ENCODE assay signal across 28 cellular contexts in genomic region chr1:57401671-57402070, GRCh38. TPM values are rescaled to one million over a fixed set of nuclear protein-coding genes. Genes with fewer than 3 reads are reported as not detected.
"Had no signal": no experiment of that assay in that cellular context is flagged by ENCODE, and none has a peak within 500 bp of the region (broad histone marks: within the 10 kb centered on the region; RNA-seq: fewer than 3 reads in every experiment).

No MANE protein-coding gene starts in this region.

- H3K36me3 ChIP-seq: colonic mucosa, prostate gland, sigmoid colon, tibial artery had no signal

- H3K27ac ChIP-seq: colonic mucosa, epithelial cell of prostate, prostate gland, sigmoid colon, testis, tibial artery had no signal

- H3K4me1 ChIP-seq: colonic mucosa, prostate gland, sigmoid colon, testis, tibial artery had no signal

- H3K9me3 Mint-ChIP-seq: dendritic cell treated with granulocyte-macrophage colony-stimulating factor and Interleukin-4, amounts not matched to agents 40 ng/mL and 50 ng/mL, for 4 days; endodermal cell; nephron; stimulated activated memory B cell treated with anti-CD40 and anti-IgM and Interleukin-4, amounts not matched to agents 10 μg/mL and 1 μg/mL and 100 μg/mL, for 72 hours; type B pancreatic cell had no signal

- ATAC-seq: esophagus mucosa; left lobe of liver; naive thymus-derived CD4-positive, alpha-beta T cell; right cardiac atrium; stimulated activated memory B cell treated with anti-CD40 and anti-IgM and Interleukin-4, amounts not matched to agents 10 μg/mL and 1 μg/mL and 100 μg/mL, for 72 hours; stimulated activated naive CD8-positive, alpha-beta T cell treated with anti-CD3 and anti-CD28 coated beads, Interleukin-15, Interleukin-2, amounts not matched to agents 100 U/mL and 50 U/mL, for 24 hours had no signal

- H3K27ac Mint-ChIP-seq: dendritic cell treated with granulocyte-macrophage colony-stimulating factor and Interleukin-4, amounts not matched to agents 40 ng/mL and 50 ng/mL, for 4 days; endodermal cell; naive thymus-derived CD4-positive, alpha-beta T cell; nephron; stimulated activated memory B cell treated with anti-CD40 and anti-IgM and Interleukin-4, amounts not matched to agents 10 μg/mL and 1 μg/mL and 100 μg/mL, for 72 hours; type B pancreatic cell had no signal

- H3K4me1 Mint-ChIP-seq: naive thymus-derived CD4-positive, alpha-beta T cell; nephron; stimulated activated memory B cell treated with anti-CD40 and anti-IgM and Interleukin-4, amounts not matched to agents 10 μg/mL and 1 μg/mL and 100 μg/mL, for 72 hours had no signal

- H3K9me3 ChIP-seq: colonic mucosa, prostate gland, sigmoid colon, testis, tibial artery had no signal

- DNase-seq: colonic mucosa; effector CD8-positive, alpha-beta T cell; endodermal cell; foreskin melanocyte; hypothalamus; kidney; mesenchymal stem cell; midbrain; naive thymus-derived CD4-positive, alpha-beta T cell; nucleus accumbens; right cardiac atrium; sigmoid colon; stimulated activated CD4-positive, alpha-beta T cell treated with anti-CD3 and anti-CD28 coated beads, Interleukin-2, amount 100 ng/mL, for 24 hours; stimulated activated CD4-positive, alpha-beta T cell treated with anti-CD3 and anti-CD28 coated beads, Interleukin-4, amount 100 ng/mL, for 4 hours; stimulated activated naive CD8-positive, alpha-beta T cell treated with anti-CD3 and anti-CD28 coated beads, Interleukin-15, Interleukin-2, amounts not matched to agents 100 U/mL and 50 U/mL, for 24 hours; substantia nigra; testis; tibial artery had no signal

- H3K4me3 ChIP-seq: colonic mucosa, prostate gland, sigmoid colon, testis, tibial artery had no signal

- H3K36me3 Mint-ChIP-seq: naive thymus-derived CD4-positive, alpha-beta T cell; stimulated activated memory B cell treated with anti-CD40 and anti-IgM and Interleukin-4, amounts not matched to agents 10 μg/mL and 1 μg/mL and 100 μg/mL, for 72 hours; type B pancreatic cell had no signal

- H3K27me3 ChIP-seq: colonic mucosa, testis had no signal

- H3K4me3 Mint-ChIP-seq: dendritic cell treated with granulocyte-macrophage colony-stimulating factor and Interleukin-4, amounts not matched to agents 40 ng/mL and 50 ng/mL, for 4 days; endodermal cell; naive thymus-derived CD4-positive, alpha-beta T cell; nephron; stimulated activated memory B cell treated with anti-CD40 and anti-IgM and Interleukin-4, amounts not matched to agents 10 μg/mL and 1 μg/mL and 100 μg/mL, for 72 hours; type B pancreatic cell had no signal

- H3K27me3 Mint-ChIP-seq: dendritic cell treated with granulocyte-macrophage colony-stimulating factor and Interleukin-4, amounts not matched to agents 40 ng/mL and 50 ng/mL, for 4 days; stimulated activated memory B cell treated with anti-CD40 and anti-IgM and Interleukin-4, amounts not matched to agents 10 μg/mL and 1 μg/mL and 100 μg/mL, for 72 hours; type B pancreatic cell had no signal

RNA-seq across cellular contexts. Expression of gene DAB1, which starts 22.2 kb away (rescaled TPM):
- total RNA-seq: chondrocyte, lung microvascular endothelial cell had no signal
